ENCODE assay signal across 20 cellular contexts in the genomic region with DNA sequence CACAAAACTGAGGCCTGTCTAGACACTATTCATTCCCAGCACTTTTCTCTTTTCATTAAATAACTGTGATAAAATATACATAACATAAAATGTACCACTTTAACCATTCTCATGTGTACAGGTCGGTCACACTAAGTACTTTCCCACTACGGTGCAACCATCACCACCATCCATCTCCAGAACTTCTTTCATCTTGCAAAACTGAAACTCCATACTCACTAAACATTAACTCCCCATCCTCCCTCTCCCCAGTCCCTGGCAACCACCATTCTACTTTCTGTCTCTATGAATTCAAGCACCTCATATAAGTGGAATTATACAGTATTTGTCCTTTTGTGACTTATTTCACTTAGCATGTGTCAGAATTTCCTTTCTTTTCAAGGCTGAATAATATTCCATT. TPM values are rescaled to one million over a fixed set of nuclear protein-coding genes. Genes with fewer than 3 reads are reported as not detected.
A peak's percentile ranks its signal among the peaks of the same experiment; 100 is the strongest.
DNase-seq lines count a peak whose midpoint lies in the region; ATAC-seq and TF ChIP-seq lines count a peak whose summit lies in the region.
"Had no signal": no experiment of that assay in that cellular context is flagged by ENCODE, and none has a peak within 500 bp of the region (broad histone marks: within the 10 kb centered on the region; RNA-seq: fewer than 3 reads in every experiment).

No MANE protein-coding gene starts in this region.

- peaks cover 0 to 26% (median 18%) of the 10 kb centered on the region in 9 donors for H3K4me1 ChIP-seq in heart right ventricle
- H3K4me1 ChIP-seq: neural progenitor cell had no signal

- no peaks in the 10 kb centered on the region for H3K36me3 ChIP-seq in heart right ventricle
- H3K36me3 ChIP-seq: brain microvascular endothelial cell, neural progenitor cell, suprapubic skin had no signal

- ATAC-seq in natural killer cell treated with Interleukin-12 subunit alpha and Interleukin-12 subunit beta and Interleukin-15 and Interleukin-18, amount 100 ng/mL, for 72 hours = no peak
- no peak for ATAC-seq in natural killer cell
- ATAC-seq in HG02588 (IDR thresholded peaks at IDR 0.05; ENCODE audit: unreplicated experiment) = peak; percentile 62
- ATAC-seq in HG03342 (IDR thresholded peaks at IDR 0.05; ENCODE audit: unreplicated experiment) = peak; percentile 76
- ATAC-seq in heart right ventricle = no peak
- ATAC-seq: esophagus mucosa had no signal

- no peaks in the 10 kb centered on the region for H3K27me3 Mint-ChIP-seq in natural killer cell treated with Interleukin-12 subunit alpha and Interleukin-12 subunit beta and Interleukin-15 and Interleukin-18, amount 100 ng/mL, for 72 hours
- H3K27me3 Mint-ChIP-seq in natural killer cell (ENCODE audit: low read depth in 2 of 2) = no peaks in the 10 kb centered on the region
- peaks cover 3% of the 10 kb centered on the region for H3K27me3 Mint-ChIP-seq in T-helper 2 cell treated with Interferon-gamma antibody and Interleukin-4, amounts not matched to agents 5 μg/mL and 100 μg/mL, for 36 hours (ENCODE audit: low read depth)
- H3K27me3 Mint-ChIP-seq: CD4-positive, alpha-beta memory T cell; memory B cell had no signal

- peaks cover 3 to 23% of the 10 kb centered on the region in 2 donors for H3K4me1 Mint-ChIP-seq in natural killer cell treated with Interleukin-12 subunit alpha and Interleukin-12 subunit beta and Interleukin-15 and Interleukin-18, amount 100 ng/mL, for 72 hours (ENCODE audit: low read depth in 2 of 2)
- H3K4me1 Mint-ChIP-seq in natural killer cell = peaks cover 8 to 18% of the 10 kb centered on the region in 2 donors
- peaks cover 13% of the 10 kb centered on the region for H3K4me1 Mint-ChIP-seq in T-helper 2 cell treated with Interferon-gamma antibody and Interleukin-4, amounts not matched to agents 5 μg/mL and 100 μg/mL, for 36 hours (ENCODE audit: low read depth)

- no peaks in the 10 kb centered on the region for H3K9me3 Mint-ChIP-seq in natural killer cell treated with Interleukin-12 subunit alpha and Interleukin-12 subunit beta and Interleukin-15 and Interleukin-18, amount 100 ng/mL, for 72 hours
- no peaks in the 10 kb centered on the region for H3K9me3 Mint-ChIP-seq in natural killer cell
- H3K9me3 Mint-ChIP-seq in T-helper 2 cell treated with Interferon-gamma antibody and Interleukin-4, amounts not matched to agents 5 μg/mL and 100 μg/mL, for 36 hours = no peaks in the 10 kb centered on the region
- H3K9me3 Mint-ChIP-seq: CD4-positive, alpha-beta memory T cell; memory B cell; neural progenitor cell had no signal

- no peaks in the 10 kb centered on the region for H3K36me3 Mint-ChIP-seq in natural killer cell treated with Interleukin-12 subunit alpha and Interleukin-12 subunit beta and Interleukin-15 and Interleukin-18, amount 100 ng/mL, for 72 hours
- no peaks in the 10 kb centered on the region for H3K36me3 Mint-ChIP-seq in natural killer cell
- H3K36me3 Mint-ChIP-seq in T-helper 2 cell treated with Interferon-gamma antibody and Interleukin-4, amounts not matched to agents 5 μg/mL and 100 μg/mL, for 36 hours (ENCODE audit: low read depth) = no peaks in the 10 kb centered on the region

- H3K27ac Mint-ChIP-seq in natural killer cell treated with Interleukin-12 subunit alpha and Interleukin-12 subunit beta and Interleukin-15 and Interleukin-18, amount 100 ng/mL, for 72 hours = no peak overlapping the region
- H3K27ac Mint-ChIP-seq in natural killer cell = no peak overlapping the region
- no peak overlapping the region for H3K27ac Mint-ChIP-seq in T-helper 2 cell treated with Interferon-gamma antibody and Interleukin-4, amounts not matched to agents 5 μg/mL and 100 μg/mL, for 36 hours
- H3K27ac Mint-ChIP-seq: memory B cell, neural progenitor cell had no signal

- DNase-seq in natural killer cell treated with Interleukin-12 subunit alpha and Interleukin-12 subunit beta and Interleukin-15 and Interleukin-18, amount 100 ng/mL, for 72 hours (ENCODE audit: low spot score) = no peak
- no peak for DNase-seq in natural killer cell
- no peak for DNase-seq in T-helper 2 cell treated with Interferon-gamma antibody and Interleukin-4, amounts not matched to agents 5 μg/mL and 100 μg/mL, for 36 hours (ENCODE audit: low spot score)
- no peak for DNase-seq in heart right ventricle
- no peak for DNase-seq in T1000 (lab: John Stamatoyannopoulos, UW)
- no peak for DNase-seq in AG20443 (ENCODE audit: low spot score)
- DNase-seq: activated CD8-positive, alpha-beta memory T cell treated with anti-CD3 and anti-CD28 coated beads, Interleukin-2, amount 50 U/mL, for 4 hours; activated naive CD4-positive, alpha-beta T cell; brain microvascular endothelial cell; CD4-positive, alpha-beta memory T cell; glutamatergic neuron; islet precursor cell; NCI-H2029; NCI-H526 had no signal

- H3K4me3 Mint-ChIP-seq in natural killer cell treated with Interleukin-12 subunit alpha and Interleukin-12 subunit beta and Interleukin-15 and Interleukin-18, amount 100 ng/mL, for 72 hours = peak overlapping the region; percentile 32
- H3K4me3 Mint-ChIP-seq in natural killer cell = no peak overlapping the region
- no peak overlapping the region for H3K4me3 Mint-ChIP-seq in T-helper 2 cell treated with Interferon-gamma antibody and Interleukin-4, amounts not matched to agents 5 μg/mL and 100 μg/mL, for 36 hours
- H3K4me3 Mint-ChIP-seq: CD4-positive, alpha-beta memory T cell; memory B cell; neural progenitor cell had no signal

- H3K27ac ChIP-seq in heart right ventricle = no peak overlapping the region
- H3K27ac ChIP-seq: brain microvascular endothelial cell, neural progenitor cell, suprapubic skin had no signal

- H3K4me3 ChIP-seq in heart right ventricle = no peak overlapping the region
- H3K4me3 ChIP-seq: neural progenitor cell, suprapubic skin had no signal

- TF ChIP-seq CTCF in natural killer cell (IDR thresholded peaks at IDR 0.05) (no peak), heart right ventricle (IDR thresholded peaks at IDR 0.05) (no peak)

- intact Hi-C loops in natural killer cell (cut with micrococcal nuclease) (no loop called here), heart right ventricle (cut with DNase I) (loop anchor here in 1 of 10 donors (10.0 kb wide), 1 partner anchor 129 kb away; no protein-coding TSS in a partner anchor)

- no peaks in the 10 kb centered on the region for H3K27me3 ChIP-seq in heart right ventricle
- H3K27me3 ChIP-seq: brain microvascular endothelial cell, neural progenitor cell, suprapubic skin had no signal

- 96 to 99% methylated on average over 2 of the region's 2 CpGs for WGBS in heart right ventricle, 2 donors

- H3K9me3 ChIP-seq in heart right ventricle = no peaks in the 10 kb centered on the region
- H3K9me3 ChIP-seq: suprapubic skin had no signal

RNA-seq across cellular contexts. Expression of a gene that starts 53.0 kb away (rescaled TPM):
- total RNA-seq in natural killer cell treated with Interleukin-12 subunit alpha and Interleukin-12 subunit beta and Interleukin-15 and Interleukin-18, amount 100 ng/mL, for 72 hours = 1 to 10 TPM; 4.5 to 5.3 TPM
- total RNA-seq in natural killer cell (10 to 100 TPM; 35.1 to 40.2 (median 40.2) TPM), heart right ventricle (10 to 100 TPM; 16.7 to 25.6 (median 21.0) TPM)
- polyA plus RNA-seq in heart right ventricle = 10 to 100 TPM in 1 of 2 donors, 1 to 10 TPM in 1; 7.6 to 35.2 TPM

Comparison
In these comparisons a context has a peak if more than half of its experiments do, and no peak if none do; other contexts are left out.
1. ATAC-seq: peak in HG02588 (single experiment) and HG03342 (single experiment); none in natural killer cell treated with Interleukin-12 subunit alpha and Interleukin-12 subunit beta and Interleukin-15 and Interleukin-18, amount 100 ng/mL, for 72 hours (0 of 2), natural killer cell (0 of 3) and heart right ventricle (0 of 8).